In the genomic region with DNA sequence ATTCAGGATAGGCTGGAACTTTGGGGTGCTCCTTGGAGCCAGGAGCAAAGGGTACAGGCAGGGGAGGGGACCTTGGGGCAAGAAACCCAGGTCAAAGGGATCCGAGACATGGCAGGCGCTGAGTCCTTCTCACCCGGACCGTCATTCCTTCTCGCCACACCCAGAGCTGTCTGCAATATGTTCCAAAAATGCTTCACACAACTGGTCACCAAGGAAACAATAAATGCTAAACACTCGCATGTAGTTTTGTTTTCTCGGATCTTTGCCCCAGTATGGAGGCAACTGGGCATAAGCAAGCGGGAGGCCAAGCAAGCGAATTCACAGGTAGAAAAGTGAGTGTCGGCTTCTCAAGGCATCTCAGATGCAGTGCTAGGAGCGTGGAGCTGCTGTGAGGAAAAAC, we compare ENCODE assay signal across 20 cellular contexts.
DNase-seq lines count a peak whose midpoint lies in the region; ATAC-seq and TF ChIP-seq lines count a peak whose summit lies in the region.
"Had no signal": no experiment of that assay in that cellular context is flagged by ENCODE, and none has a peak within 500 bp of the region (broad histone marks: within the 10 kb centered on the region; RNA-seq: fewer than 3 reads in every experiment).

No MANE protein-coding gene starts in this region.

- H3K4me3 Mint-ChIP-seq in activated CD4-positive, alpha-beta T cell treated with anti-CD3 and anti-CD28 coated beads for 36 hours = no peak overlapping the region
- H3K4me3 Mint-ChIP-seq in activated CD4-positive, alpha-beta memory T cell treated with anti-CD3 and anti-CD28 coated beads for 36 hours = no peak overlapping the region
- H3K4me3 Mint-ChIP-seq: activated naive CD4-positive, alpha-beta T cell treated with anti-CD3 and anti-CD28 coated beads for 36 hours; CD14-positive monocyte had no signal

- H3K4me1 ChIP-seq in foreskin keratinocyte = peaks cover 12% of the 10 kb centered on the region
- H3K4me1 ChIP-seq in stomach = peaks cover 0 to 34% (median 8%) of the 10 kb centered on the region in 4 donors
- H3K4me1 ChIP-seq: prostate gland had no signal

- H3K36me3 ChIP-seq in stomach = no peaks in the 10 kb centered on the region
- no peaks in the 10 kb centered on the region for H3K36me3 ChIP-seq in MG63
- H3K36me3 ChIP-seq: prostate gland had no signal

- TF ChIP-seq CTCF in foreskin keratinocyte (conservative IDR thresholded peaks at IDR 0.05) (no peak), stomach (IDR thresholded peaks at IDR 0.05) (no peak)

- H3K4me3 ChIP-seq in stomach = no peak overlapping the region
- no peak overlapping the region for H3K4me3 ChIP-seq in MG63
- H3K4me3 ChIP-seq: A549, body of pancreas, lung, prostate gland had no signal

- TF ChIP-seq POLR2A in stomach (IDR thresholded peaks at IDR 0.05) = no peak

- H3K36me3 Mint-ChIP-seq in activated CD4-positive, alpha-beta T cell treated with anti-CD3 and anti-CD28 coated beads for 36 hours (ENCODE audit: low read depth) = peaks cover 32% of the 10 kb centered on the region
- peaks cover 3% of the 10 kb centered on the region for H3K36me3 Mint-ChIP-seq in activated CD4-positive, alpha-beta memory T cell treated with anti-CD3 and anti-CD28 coated beads for 36 hours

- CTCF ChIA-PET in activated CD4-positive, alpha-beta T cell treated with anti-CD3 and anti-CD28 coated beads for 36 hours (lab: Charles Lee) = interaction anchor here (0.6 to 4.9 kb wide), 3 partner anchors 17 to 27 kb away, joined by 3 to 26 read pairs (median 3); no protein-coding TSS in a partner anchor
- CTCF ChIA-PET in activated CD4-positive, alpha-beta memory T cell treated with anti-CD3 and anti-CD28 coated beads for 36 hours (lab: Charles Lee) = no interaction called here

- POLR2A ChIA-PET in activated CD4-positive, alpha-beta T cell treated with anti-CD3 and anti-CD28 coated beads for 36 hours (lab: Charles Lee) = no interaction called here
- POLR2A ChIA-PET in activated CD4-positive, alpha-beta memory T cell treated with anti-CD3 and anti-CD28 coated beads for 36 hours (lab: Charles Lee) = interaction anchor here (1.2 kb wide), 1 partner anchor 79 kb away, joined by 3 read pairs; no protein-coding TSS in a partner anchor

- peaks cover 91% of the 10 kb centered on the region for H3K4me1 Mint-ChIP-seq in activated CD4-positive, alpha-beta T cell treated with anti-CD3 and anti-CD28 coated beads for 36 hours
- H3K4me1 Mint-ChIP-seq in activated CD4-positive, alpha-beta memory T cell treated with anti-CD3 and anti-CD28 coated beads for 36 hours (ENCODE audit: low read depth) = peaks cover 82% of the 10 kb centered on the region

- DNase-seq in activated CD4-positive, alpha-beta T cell treated with anti-CD3 and anti-CD28 coated beads for 36 hours = no peak
- no peak for DNase-seq in activated CD4-positive, alpha-beta T cell treated with anti-CD3 and anti-CD28 coated beads for 4 hours
- DNase-seq in activated CD4-positive, alpha-beta memory T cell treated with anti-CD3 and anti-CD28 coated beads for 36 hours = no peak
- DNase-seq in foreskin keratinocyte (peak in 1 of 2 donors; percentile 46), stomach (no peak), MG63 (no peak)
- DNase-seq: activated naive CD4-positive, alpha-beta T cell treated with anti-CD3 and anti-CD28 coated beads for 36 hours; body of pancreas; dermis blood vessel endothelial cell; DND-41; NCI-H1436 treated with DMSO at 0.1 percent for 48 hours; NCI-H345; NK-92 treated with Interleukin-12 subunit alpha and Interleukin-12 subunit beta, amount 100 ng/mL, for 24 hours; SW 1271 had no signal

- no peaks in the 10 kb centered on the region for H3K27me3 ChIP-seq in foreskin keratinocyte
- H3K27me3 ChIP-seq in stomach = no peaks in the 10 kb centered on the region
- no peaks in the 10 kb centered on the region for H3K27me3 ChIP-seq in MG63
- H3K27me3 ChIP-seq: body of pancreas had no signal

- H3K9me3 ChIP-seq in stomach (no peaks in the 10 kb centered on the region), MG63 (no peaks in the 10 kb centered on the region)
- H3K9me3 ChIP-seq: A549, body of pancreas, prostate gland had no signal

- TF ChIP-seq EP300 in stomach (IDR thresholded peaks at IDR 0.05) = no peak

- no peak for ATAC-seq in activated CD4-positive, alpha-beta T cell treated with anti-CD3 and anti-CD28 coated beads for 36 hours
- ATAC-seq in foreskin keratinocyte = peak; percentile 73
- ATAC-seq in GM18909 (IDR thresholded peaks at IDR 0.05; ENCODE audit: poor library complexity, unreplicated experiment) = no peak
- no peak for ATAC-seq in HG02884 (IDR thresholded peaks at IDR 0.05; ENCODE audit: unreplicated experiment)
- ATAC-seq: A549, body of pancreas had no signal

- H3K27me3 Mint-ChIP-seq in activated CD4-positive, alpha-beta T cell treated with anti-CD3 and anti-CD28 coated beads for 36 hours = no peaks in the 10 kb centered on the region
- H3K27me3 Mint-ChIP-seq in activated CD4-positive, alpha-beta memory T cell treated with anti-CD3 and anti-CD28 coated beads for 36 hours = no peaks in the 10 kb centered on the region

- H3K27ac Mint-ChIP-seq in activated CD4-positive, alpha-beta T cell treated with anti-CD3 and anti-CD28 coated beads for 36 hours = peak overlapping the region; percentile 71
- peak overlapping the region; percentile 67 for H3K27ac Mint-ChIP-seq in activated CD4-positive, alpha-beta memory T cell treated with anti-CD3 and anti-CD28 coated beads for 36 hours

- H3K27ac ChIP-seq in foreskin keratinocyte (no peak overlapping the region), stomach (peak overlapping the region in 4 of 5 donors; percentile 16 to 43 (median 31))
- H3K27ac ChIP-seq: A549, body of pancreas had no signal

- H3K9me3 Mint-ChIP-seq in activated CD4-positive, alpha-beta T cell treated with anti-CD3 and anti-CD28 coated beads for 36 hours (ENCODE audit: low read depth) = peaks cover 4% of the 10 kb centered on the region
- peaks cover 4% of the 10 kb centered on the region for H3K9me3 Mint-ChIP-seq in activated CD4-positive, alpha-beta memory T cell treated with anti-CD3 and anti-CD28 coated beads for 36 hours
- H3K9me3 Mint-ChIP-seq: CD14-positive monocyte had no signal

- intact Hi-C loops in activated CD4-positive, alpha-beta T cell treated with anti-CD3 and anti-CD28 coated beads for 36 hours (cut with DNase I, micrococcal nuclease) = no loop called here
- intact Hi-C loops in activated CD4-positive, alpha-beta memory T cell treated with anti-CD3 and anti-CD28 coated beads for 36 hours (cut with micrococcal nuclease) = no loop called here
- intact Hi-C loops in stomach (cut with DNase I; ENCODE audit: low total_unique reads) = no loop called here

- WGBS in stomach, 5 donors = 88 to 99% (median 96%) methylated on average over 11 of the region's 11 CpGs
